Comparison of ENCODE assay signal across 1 cellular context in the genomic region with DNA sequence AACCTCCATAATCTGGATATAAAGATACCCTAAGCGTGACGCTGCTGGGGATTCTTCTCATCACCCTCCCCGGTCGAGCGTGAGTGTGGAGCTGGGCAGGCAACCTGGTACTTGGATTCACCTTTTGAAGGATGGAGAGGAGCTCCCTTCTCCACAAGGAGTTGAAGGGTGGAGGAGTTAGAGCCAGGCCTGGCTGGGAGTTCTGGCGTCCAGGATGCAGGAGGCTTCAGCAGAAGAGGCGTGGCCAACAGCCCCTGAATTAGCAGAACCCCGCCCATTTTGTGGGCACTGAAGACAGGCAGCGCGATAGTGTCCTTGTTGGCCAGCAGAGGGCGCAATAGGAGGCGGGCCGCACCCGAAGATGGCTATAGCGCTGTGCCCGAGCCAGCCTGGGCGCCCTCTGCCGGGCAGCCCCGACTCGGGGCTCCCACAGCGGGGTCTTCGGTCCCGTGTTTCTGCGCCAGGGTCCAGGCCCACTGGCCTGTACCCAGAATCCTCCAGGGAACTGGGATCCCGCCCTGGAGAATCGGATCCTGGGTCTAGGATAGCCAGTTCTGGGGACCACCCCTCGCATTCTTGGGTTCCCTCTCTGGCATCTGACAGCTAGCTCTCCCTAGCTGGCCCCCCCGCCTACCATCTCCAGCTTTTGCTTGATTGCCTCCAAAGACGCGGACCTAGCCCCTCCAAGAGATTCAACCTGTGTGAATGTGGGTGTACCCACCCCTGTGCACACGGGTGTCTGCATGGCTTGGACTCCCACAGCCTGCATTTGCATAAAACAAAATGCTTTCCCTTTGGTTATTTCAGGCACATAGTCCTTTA.
TF ChIP-seq lines count a peak whose summit lies in the region.

No MANE protein-coding gene starts in this region.

TF ChIP-seq in GM12878, 131 proteins besides CTCF, POLR2A, EP300 and RAD21 (continued from another document):
- TF ChIP-seq RCOR1 (conservative IDR thresholded peaks at IDR 0.05; ENCODE audit: low read depth, low read length) (peak; percentile 78; the same call in 1 of the 2 replicates), MTA2 (IDR thresholded peaks at IDR 0.05; ENCODE audit: low read depth) (peak; percentile 65), CBFB (IDR thresholded peaks at IDR 0.05; ENCODE audit: low read depth) (peak; percentile 53; the same call in 1 of the 2 replicates), RB1 (IDR thresholded peaks at IDR 0.05; ENCODE audit: borderline replicate concordance) (peak; percentile 94), DPF2 (IDR thresholded peaks at IDR 0.05) (peak; percentile 57; the same call in 1 of the 2 replicates), IRF4 (IDR thresholded peaks at IDR 0.05; ENCODE audit: low read depth, low read length) (0 out of 2 replicates have a peak, but pooled peaks have one; percentile 9), ZNF24 (IDR thresholded peaks at IDR 0.05) (peak; percentile 65; the same call in 1 of the 2 replicates), NR2F1 (conservative IDR thresholded peaks at IDR 0.05) (peak; percentile 20; the same call in 1 of the 2 replicates), SUZ12 (IDR thresholded peaks at IDR 0.05; ENCODE audit: unreplicated experiment) (no peak), MEF2A (IDR thresholded peaks at IDR 0.05; ENCODE audit: insufficient read depth, low read depth, low read length) (no peak), NR2C1 (IDR thresholded peaks at IDR 0.05) (no peak), MYC (IDR thresholded peaks at IDR 0.05; ENCODE audit: insufficient read depth, insufficient read length, insufficient replicate concordance, low read length, severe bottlenecking) (no peak), STAT3 (IDR thresholded peaks at IDR 0.05; ENCODE audit: low read depth, low read length) (no peak), RFX5 (IDR thresholded peaks at IDR 0.05; ENCODE audit: low read depth, low read length) (0 out of 2 replicates have a peak, but pooled peaks have one; percentile 23), EED (IDR thresholded peaks at IDR 0.05; ENCODE audit: low read depth) (0 out of 2 replicates have a peak, but pooled peaks have one; percentile 14), YY1 (IDR thresholded peaks at IDR 0.05; ENCODE audit: low read depth, low read length) (peak; percentile 89), NFXL1 (IDR thresholded peaks at IDR 0.05; ENCODE audit: borderline replicate concordance) (no peak), CHD4 (IDR thresholded peaks at IDR 0.05) (no peak), SPI1 (IDR thresholded peaks at IDR 0.05; ENCODE audit: borderline replicate concordance, insufficient read depth, low read depth, low read length) (no peak), PML (IDR thresholded peaks at IDR 0.05; ENCODE audit: low read length) (no peak), SIN3A (IDR thresholded peaks at IDR 0.05; ENCODE audit: low read depth, low read length) (no peak), SP1 (IDR thresholded peaks at IDR 0.05; ENCODE audit: low read depth, low read length) (peak; percentile 70), IKZF2 (IDR thresholded peaks at IDR 0.05) (no peak), FOS (IDR thresholded peaks at IDR 0.05; ENCODE audit: borderline replicate concordance, extremely low read depth, insufficient read length) (no peak), NBN (IDR thresholded peaks at IDR 0.05) (peak; percentile 80), CHD1 (IDR thresholded peaks at IDR 0.05; ENCODE audit: low read depth, low read length) (no peak), FOXM1 (IDR thresholded peaks at IDR 0.05; ENCODE audit: low read depth, low read length) (no peak), MYB (IDR thresholded peaks at IDR 0.05; ENCODE audit: borderline replicate concordance, low read depth, low read length) (no peak), TAF1 (IDR thresholded peaks at IDR 0.05; ENCODE audit: borderline replicate concordance, low read depth, low read length) (no peak), CREM (IDR thresholded peaks at IDR 0.05; ENCODE audit: low read depth) (peak; percentile 48; the same call in 1 of the 2 replicates), SIX5 (IDR thresholded peaks at IDR 0.05; ENCODE audit: low read depth, low read length, severe bottlenecking) (no peak), STAT1 (conservative IDR thresholded peaks at IDR 0.05) (0 out of 2 replicates have a peak, but pooled peaks have one; percentile 21), SMC3 (IDR thresholded peaks at IDR 0.05; ENCODE audit: borderline replicate concordance, low read length) (peak; percentile 86), SMARCA5 (IDR thresholded peaks at IDR 0.05) (peak; percentile 98), ASH2L (IDR thresholded peaks at IDR 0.05; ENCODE audit: borderline replicate concordance, low read depth) (no peak), EZH2 (IDR thresholded peaks at IDR 0.05; ENCODE audit: borderline replicate concordance, control insufficient read depth, low read depth, low read length) (no peak), CHD2 (IDR thresholded peaks at IDR 0.05; ENCODE audit: borderline replicate concordance, low read depth, low read length) (0 out of 2 replicates have a peak, but pooled peaks have one; percentile 34), POU2F2 (IDR thresholded peaks at IDR 0.05; ENCODE audit: borderline replicate concordance, low read depth, low read length) (peak; percentile 69; the same call in 1 of the 3 replicates), ZBED1 (IDR thresholded peaks at IDR 0.05; ENCODE audit: borderline replicate concordance) (no peak)
- TF ChIP-seq, protein P1, sequence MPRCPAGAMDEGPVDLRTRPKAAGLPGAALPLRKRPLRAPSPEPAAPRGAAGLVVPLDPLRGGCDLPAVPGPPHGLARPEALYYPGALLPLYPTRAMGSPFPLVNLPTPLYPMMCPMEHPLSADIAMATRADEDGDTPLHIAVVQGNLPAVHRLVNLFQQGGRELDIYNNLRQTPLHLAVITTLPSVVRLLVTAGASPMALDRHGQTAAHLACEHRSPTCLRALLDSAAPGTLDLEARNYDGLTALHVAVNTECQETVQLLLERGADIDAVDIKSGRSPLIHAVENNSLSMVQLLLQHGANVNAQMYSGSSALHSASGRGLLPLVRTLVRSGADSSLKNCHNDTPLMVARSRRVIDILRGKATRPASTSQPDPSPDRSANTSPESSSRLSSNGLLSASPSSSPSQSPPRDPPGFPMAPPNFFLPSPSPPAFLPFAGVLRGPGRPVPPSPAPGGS (IDR thresholded peaks at IDR 0.05; ENCODE audit: borderline replicate concordance, insufficient read depth, low read depth, low read length, poor library complexity, severe bottlenecking) = peak; percentile 17
- TF ChIP-seq, protein P2, sequence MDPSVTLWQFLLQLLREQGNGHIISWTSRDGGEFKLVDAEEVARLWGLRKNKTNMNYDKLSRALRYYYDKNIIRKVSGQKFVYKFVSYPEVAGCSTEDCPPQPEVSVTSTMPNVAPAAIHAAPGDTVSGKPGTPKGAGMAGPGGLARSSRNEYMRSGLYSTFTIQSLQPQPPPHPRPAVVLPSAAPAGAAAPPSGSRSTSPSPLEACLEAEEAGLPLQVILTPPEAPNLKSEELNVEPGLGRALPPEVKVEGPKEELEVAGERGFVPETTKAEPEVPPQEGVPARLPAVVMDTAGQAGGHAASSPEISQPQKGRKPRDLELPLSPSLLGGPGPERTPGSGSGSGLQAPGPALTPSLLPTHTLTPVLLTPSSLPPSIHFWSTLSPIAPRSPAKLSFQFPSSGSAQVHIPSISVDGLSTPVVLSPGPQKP (IDR thresholded peaks at IDR 0.05; ENCODE audit: low read depth, low read length) = no peak
- TF ChIP-seq, protein P3, sequence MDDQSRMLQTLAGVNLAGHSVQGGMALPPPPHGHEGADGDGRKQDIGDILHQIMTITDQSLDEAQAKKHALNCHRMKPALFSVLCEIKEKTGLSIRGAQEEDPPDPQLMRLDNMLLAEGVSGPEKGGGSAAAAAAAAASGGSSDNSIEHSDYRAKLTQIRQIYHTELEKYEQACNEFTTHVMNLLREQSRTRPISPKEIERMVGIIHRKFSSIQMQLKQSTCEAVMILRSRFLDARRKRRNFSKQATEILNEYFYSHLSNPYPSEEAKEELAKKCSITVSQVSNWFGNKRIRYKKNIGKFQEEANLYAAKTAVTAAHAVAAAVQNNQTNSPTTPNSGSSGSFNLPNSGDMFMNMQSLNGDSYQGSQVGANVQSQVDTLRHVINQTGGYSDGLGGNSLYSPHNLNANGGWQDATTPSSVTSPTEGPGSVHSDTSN (IDR thresholded peaks at IDR 0.05; ENCODE audit: insufficient replicate concordance, low read depth, low read length) = peak; percentile 56
- TF ChIP-seq, protein P4, sequence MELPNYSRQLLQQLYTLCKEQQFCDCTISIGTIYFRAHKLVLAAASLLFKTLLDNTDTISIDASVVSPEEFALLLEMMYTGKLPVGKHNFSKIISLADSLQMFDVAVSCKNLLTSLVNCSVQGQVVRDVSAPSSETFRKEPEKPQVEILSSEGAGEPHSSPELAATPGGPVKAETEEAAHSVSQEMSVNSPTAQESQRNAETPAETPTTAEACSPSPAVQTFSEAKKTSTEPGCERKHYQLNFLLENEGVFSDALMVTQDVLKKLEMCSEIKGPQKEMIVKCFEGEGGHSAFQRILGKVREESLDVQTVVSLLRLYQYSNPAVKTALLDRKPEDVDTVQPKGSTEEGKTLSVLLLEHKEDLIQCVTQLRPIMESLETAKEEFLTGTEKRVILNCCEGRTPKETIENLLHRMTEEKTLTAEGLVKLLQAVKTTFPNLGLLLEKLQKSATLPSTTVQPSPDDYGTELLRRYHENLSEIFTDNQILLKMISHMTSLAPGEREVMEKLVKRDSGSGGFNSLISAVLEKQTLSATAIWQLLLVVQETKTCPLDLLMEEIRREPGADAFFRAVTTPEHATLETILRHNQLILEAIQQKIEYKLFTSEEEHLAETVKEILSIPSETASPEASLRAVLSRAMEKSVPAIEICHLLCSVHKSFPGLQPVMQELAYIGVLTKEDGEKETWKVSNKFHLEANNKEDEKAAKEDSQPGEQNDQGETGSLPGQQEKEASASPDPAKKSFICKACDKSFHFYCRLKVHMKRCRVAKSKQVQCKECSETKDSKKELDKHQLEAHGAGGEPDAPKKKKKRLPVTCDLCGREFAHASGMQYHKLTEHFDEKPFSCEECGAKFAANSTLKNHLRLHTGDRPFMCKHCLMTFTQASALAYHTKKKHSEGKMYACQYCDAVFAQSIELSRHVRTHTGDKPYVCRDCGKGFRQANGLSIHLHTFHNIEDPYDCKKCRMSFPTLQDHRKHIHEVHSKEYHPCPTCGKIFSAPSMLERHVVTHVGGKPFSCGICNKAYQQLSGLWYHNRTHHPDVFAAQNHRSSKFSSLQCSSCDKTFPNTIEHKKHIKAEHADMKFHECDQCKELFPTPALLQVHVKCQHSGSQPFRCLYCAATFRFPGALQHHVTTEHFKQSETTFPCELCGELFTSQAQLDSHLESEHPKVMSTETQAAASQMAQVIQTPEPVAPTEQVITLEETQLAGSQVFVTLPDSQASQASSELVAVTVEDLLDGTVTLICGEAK (IDR thresholded peaks at IDR 0.05; ENCODE audit: borderline replicate concordance) = no peak
- TF ChIP-seq, protein P5, sequence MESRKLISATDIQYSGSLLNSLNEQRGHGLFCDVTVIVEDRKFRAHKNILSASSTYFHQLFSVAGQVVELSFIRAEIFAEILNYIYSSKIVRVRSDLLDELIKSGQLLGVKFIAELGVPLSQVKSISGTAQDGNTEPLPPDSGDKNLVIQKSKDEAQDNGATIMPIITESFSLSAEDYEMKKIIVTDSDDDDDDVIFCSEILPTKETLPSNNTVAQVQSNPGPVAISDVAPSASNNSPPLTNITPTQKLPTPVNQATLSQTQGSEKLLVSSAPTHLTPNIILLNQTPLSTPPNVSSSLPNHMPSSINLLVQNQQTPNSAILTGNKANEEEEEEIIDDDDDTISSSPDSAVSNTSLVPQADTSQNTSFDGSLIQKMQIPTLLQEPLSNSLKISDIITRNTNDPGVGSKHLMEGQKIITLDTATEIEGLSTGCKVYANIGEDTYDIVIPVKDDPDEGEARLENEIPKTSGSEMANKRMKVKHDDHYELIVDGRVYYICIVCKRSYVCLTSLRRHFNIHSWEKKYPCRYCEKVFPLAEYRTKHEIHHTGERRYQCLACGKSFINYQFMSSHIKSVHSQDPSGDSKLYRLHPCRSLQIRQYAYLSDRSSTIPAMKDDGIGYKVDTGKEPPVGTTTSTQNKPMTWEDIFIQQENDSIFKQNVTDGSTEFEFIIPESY (IDR thresholded peaks at IDR 0.05) = no peak
- TF ChIP-seq, protein P6, sequence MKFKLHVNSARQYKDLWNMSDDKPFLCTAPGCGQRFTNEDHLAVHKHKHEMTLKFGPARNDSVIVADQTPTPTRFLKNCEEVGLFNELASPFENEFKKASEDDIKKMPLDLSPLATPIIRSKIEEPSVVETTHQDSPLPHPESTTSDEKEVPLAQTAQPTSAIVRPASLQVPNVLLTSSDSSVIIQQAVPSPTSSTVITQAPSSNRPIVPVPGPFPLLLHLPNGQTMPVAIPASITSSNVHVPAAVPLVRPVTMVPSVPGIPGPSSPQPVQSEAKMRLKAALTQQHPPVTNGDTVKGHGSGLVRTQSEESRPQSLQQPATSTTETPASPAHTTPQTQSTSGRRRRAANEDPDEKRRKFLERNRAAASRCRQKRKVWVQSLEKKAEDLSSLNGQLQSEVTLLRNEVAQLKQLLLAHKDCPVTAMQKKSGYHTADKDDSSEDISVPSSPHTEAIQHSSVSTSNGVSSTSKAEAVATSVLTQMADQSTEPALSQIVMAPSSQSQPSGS (IDR thresholded peaks at IDR 0.05; ENCODE audit: low read length) = no peak
- TF ChIP-seq, protein P7, sequence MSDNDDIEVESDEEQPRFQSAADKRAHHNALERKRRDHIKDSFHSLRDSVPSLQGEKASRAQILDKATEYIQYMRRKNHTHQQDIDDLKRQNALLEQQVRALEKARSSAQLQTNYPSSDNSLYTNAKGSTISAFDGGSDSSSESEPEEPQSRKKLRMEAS (IDR thresholded peaks at IDR 0.05; ENCODE audit: low read depth, low read length) = peak; percentile 26; the same call in 1 of the 2 replicates
